8 cellular contexts compared by ENCODE assay signal in the genomic region with DNA sequence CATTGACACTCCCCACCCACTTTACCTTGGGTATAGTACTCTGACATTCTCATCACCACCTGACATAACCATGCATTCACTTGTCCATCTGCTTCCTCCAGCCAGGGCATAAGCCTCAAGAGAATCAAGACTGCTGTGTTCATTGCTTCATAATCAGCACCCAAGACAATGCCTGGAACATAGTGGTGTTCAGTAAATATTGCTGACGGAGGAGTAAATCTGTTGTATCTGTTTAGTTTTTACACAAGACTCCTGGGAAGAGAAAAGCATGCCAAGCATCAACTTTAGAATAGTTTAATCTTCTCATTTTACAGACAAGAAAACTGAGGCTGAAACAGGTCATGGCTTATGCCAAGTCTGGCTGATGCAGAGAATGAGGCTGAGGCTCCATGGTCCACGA.
"Had no signal": no experiment of that assay in that cellular context is flagged by ENCODE, and none has a peak within 500 bp of the region (broad histone marks: within the 10 kb centered on the region; RNA-seq: fewer than 3 reads in every experiment).

No MANE protein-coding gene starts in this region.

- H3K27ac ChIP-seq: KMS-11 had no signal

- H3K4me3 ChIP-seq: GM23338 had no signal

- ATAC-seq: GM23338 had no signal

- FAIRE-seq: H1, H54, HTR-8/SVneo had no signal

- H3K4me2 ChIP-seq: GM23338, KMS-11 had no signal

- H3K9ac ChIP-seq: KMS-11 had no signal

- H2AFZ ChIP-seq: GM23338 had no signal

- DNase-seq: H9, HCEC 1CT, KBM-7 had no signal
